Comparison of ENCODE assay signal across 1 cellular context in the genomic region with DNA sequence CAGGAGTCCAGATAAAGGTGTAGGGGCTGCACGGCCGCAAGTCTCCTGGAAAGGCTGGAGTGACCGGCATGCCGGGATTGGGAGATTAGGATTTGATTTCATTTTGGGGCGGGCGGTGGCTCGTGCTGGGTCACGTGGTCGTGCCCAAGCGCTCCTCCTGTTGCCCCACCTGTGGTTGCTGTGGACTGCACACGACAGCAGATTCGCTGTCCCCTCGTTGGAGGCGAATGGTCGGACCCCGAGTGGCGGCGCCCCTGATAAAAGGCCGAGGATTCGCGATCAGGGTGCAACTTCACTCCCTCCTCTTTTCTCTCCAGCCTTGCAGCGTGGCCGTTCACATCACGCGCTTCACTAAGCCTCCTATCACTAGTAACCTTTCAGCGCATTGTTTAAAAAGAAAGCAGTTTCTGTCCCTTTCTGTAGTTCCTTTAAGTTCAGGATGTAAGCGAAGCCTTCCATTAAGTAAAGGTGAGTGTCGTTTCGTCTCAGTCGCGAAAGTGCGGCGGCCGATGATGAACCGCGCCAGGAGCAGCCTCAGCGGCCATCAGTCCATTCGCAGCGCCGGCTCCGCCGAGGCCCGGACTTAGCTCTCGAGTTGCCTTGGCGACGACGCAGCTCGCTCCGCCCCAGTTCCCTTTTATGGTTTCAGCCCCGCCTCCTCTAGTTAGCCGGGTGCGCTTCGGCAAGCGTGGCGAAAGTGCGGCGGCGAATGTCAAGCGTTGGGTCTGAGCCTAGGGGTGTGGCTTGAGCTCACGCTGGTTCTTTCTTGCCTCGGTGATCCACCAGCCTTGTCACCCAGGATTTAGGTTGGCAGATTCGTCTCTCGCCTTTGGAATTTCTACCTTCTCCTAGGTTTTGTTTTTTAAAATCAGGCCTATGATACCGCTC.
A peak's percentile ranks its signal among the peaks of the same experiment; 100 is the strongest.
TF ChIP-seq lines count a peak whose summit lies in the region.

No MANE protein-coding gene starts in this region.

TF ChIP-seq in GM12878, 131 proteins besides CTCF, POLR2A, EP300 and RAD21 (continued from another document and continues in another):
- TF ChIP-seq, protein P1, sequence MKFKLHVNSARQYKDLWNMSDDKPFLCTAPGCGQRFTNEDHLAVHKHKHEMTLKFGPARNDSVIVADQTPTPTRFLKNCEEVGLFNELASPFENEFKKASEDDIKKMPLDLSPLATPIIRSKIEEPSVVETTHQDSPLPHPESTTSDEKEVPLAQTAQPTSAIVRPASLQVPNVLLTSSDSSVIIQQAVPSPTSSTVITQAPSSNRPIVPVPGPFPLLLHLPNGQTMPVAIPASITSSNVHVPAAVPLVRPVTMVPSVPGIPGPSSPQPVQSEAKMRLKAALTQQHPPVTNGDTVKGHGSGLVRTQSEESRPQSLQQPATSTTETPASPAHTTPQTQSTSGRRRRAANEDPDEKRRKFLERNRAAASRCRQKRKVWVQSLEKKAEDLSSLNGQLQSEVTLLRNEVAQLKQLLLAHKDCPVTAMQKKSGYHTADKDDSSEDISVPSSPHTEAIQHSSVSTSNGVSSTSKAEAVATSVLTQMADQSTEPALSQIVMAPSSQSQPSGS (IDR thresholded peaks at IDR 0.05; ENCODE audit: low read length): no peak
- no peak for TF ChIP-seq WRNIP1 (IDR thresholded peaks at IDR 0.05; ENCODE audit: borderline replicate concordance, low read depth, low read length)
- TF ChIP-seq SREBF2 (IDR thresholded peaks at IDR 0.05; ENCODE audit: low read length): no peak
- no peak for TF ChIP-seq ATF7 (IDR thresholded peaks at IDR 0.05; ENCODE audit: low read depth)
- TF ChIP-seq, protein P2, sequence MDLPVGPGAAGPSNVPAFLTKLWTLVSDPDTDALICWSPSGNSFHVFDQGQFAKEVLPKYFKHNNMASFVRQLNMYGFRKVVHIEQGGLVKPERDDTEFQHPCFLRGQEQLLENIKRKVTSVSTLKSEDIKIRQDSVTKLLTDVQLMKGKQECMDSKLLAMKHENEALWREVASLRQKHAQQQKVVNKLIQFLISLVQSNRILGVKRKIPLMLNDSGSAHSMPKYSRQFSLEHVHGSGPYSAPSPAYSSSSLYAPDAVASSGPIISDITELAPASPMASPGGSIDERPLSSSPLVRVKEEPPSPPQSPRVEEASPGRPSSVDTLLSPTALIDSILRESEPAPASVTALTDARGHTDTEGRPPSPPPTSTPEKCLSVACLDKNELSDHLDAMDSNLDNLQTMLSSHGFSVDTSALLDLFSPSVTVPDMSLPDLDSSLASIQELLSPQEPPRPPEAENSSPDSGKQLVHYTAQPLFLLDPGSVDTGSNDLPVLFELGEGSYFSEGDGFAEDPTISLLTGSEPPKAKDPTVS (IDR thresholded peaks at IDR 0.05; ENCODE audit: low read depth, low read length): no peak
- no peak for TF ChIP-seq ZNF217 (IDR thresholded peaks at IDR 0.05)
- TF ChIP-seq, protein P3, sequence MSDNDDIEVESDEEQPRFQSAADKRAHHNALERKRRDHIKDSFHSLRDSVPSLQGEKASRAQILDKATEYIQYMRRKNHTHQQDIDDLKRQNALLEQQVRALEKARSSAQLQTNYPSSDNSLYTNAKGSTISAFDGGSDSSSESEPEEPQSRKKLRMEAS (IDR thresholded peaks at IDR 0.05; ENCODE audit: low read depth, low read length): peak; percentile 47; the same call in 1 of the 2 replicates
- no peak for TF ChIP-seq MEF2A (IDR thresholded peaks at IDR 0.05; ENCODE audit: insufficient read depth, low read depth, low read length)
- peak; percentile 15; the same call in 1 of the 2 replicates for TF ChIP-seq GABPA (IDR thresholded peaks at IDR 0.05; ENCODE audit: low read depth)
- TF ChIP-seq ETV6 (conservative IDR thresholded peaks at IDR 0.05 in 1 of 2, IDR thresholded peaks at IDR 0.05 in 1 of 2; ENCODE audit: borderline replicate concordance in 1 of 2, low read depth in 1 of 2): no peak
- TF ChIP-seq RELB (IDR thresholded peaks at IDR 0.05; ENCODE audit: low read depth): peak; percentile 66; the same call in 1 of the 2 replicates
- no peak for TF ChIP-seq CHD1 (IDR thresholded peaks at IDR 0.05; ENCODE audit: low read depth, low read length)
- no peak for TF ChIP-seq E4F1 (IDR thresholded peaks at IDR 0.05; ENCODE audit: borderline replicate concordance, partially characterized antibody)
- TF ChIP-seq FOXM1 (IDR thresholded peaks at IDR 0.05; ENCODE audit: low read depth, low read length): no peak
- no peak for TF ChIP-seq DPF2 (IDR thresholded peaks at IDR 0.05)
- TF ChIP-seq, protein P4, sequence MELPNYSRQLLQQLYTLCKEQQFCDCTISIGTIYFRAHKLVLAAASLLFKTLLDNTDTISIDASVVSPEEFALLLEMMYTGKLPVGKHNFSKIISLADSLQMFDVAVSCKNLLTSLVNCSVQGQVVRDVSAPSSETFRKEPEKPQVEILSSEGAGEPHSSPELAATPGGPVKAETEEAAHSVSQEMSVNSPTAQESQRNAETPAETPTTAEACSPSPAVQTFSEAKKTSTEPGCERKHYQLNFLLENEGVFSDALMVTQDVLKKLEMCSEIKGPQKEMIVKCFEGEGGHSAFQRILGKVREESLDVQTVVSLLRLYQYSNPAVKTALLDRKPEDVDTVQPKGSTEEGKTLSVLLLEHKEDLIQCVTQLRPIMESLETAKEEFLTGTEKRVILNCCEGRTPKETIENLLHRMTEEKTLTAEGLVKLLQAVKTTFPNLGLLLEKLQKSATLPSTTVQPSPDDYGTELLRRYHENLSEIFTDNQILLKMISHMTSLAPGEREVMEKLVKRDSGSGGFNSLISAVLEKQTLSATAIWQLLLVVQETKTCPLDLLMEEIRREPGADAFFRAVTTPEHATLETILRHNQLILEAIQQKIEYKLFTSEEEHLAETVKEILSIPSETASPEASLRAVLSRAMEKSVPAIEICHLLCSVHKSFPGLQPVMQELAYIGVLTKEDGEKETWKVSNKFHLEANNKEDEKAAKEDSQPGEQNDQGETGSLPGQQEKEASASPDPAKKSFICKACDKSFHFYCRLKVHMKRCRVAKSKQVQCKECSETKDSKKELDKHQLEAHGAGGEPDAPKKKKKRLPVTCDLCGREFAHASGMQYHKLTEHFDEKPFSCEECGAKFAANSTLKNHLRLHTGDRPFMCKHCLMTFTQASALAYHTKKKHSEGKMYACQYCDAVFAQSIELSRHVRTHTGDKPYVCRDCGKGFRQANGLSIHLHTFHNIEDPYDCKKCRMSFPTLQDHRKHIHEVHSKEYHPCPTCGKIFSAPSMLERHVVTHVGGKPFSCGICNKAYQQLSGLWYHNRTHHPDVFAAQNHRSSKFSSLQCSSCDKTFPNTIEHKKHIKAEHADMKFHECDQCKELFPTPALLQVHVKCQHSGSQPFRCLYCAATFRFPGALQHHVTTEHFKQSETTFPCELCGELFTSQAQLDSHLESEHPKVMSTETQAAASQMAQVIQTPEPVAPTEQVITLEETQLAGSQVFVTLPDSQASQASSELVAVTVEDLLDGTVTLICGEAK (IDR thresholded peaks at IDR 0.05; ENCODE audit: borderline replicate concordance): peak; percentile 54; the same call in 1 of the 2 replicates
- TF ChIP-seq RBBP5 (conservative IDR thresholded peaks at IDR 0.05): 0 out of 2 replicates have a peak, but pooled peaks have one; percentile 37
- no peak for TF ChIP-seq SUZ12 (IDR thresholded peaks at IDR 0.05; ENCODE audit: unreplicated experiment)
- TF ChIP-seq CHD4 (IDR thresholded peaks at IDR 0.05): no peak
- 0 out of 2 replicates have a peak, but pooled peaks have one; percentile 42 for TF ChIP-seq TCF3 (IDR thresholded peaks at IDR 0.05; ENCODE audit: borderline replicate concordance, insufficient read depth, low read depth, low read length)
- TF ChIP-seq TCF7 (IDR thresholded peaks at IDR 0.05; ENCODE audit: borderline replicate concordance): no peak
- no peak for TF ChIP-seq MYB (IDR thresholded peaks at IDR 0.05; ENCODE audit: borderline replicate concordance, low read depth, low read length)
- TF ChIP-seq ZNF274 (IDR thresholded peaks at IDR 0.05; ENCODE audit: insufficient read depth, insufficient read length): no peak
- no peak for TF ChIP-seq SMAD5 (IDR thresholded peaks at IDR 0.05; ENCODE audit: low read depth)
- no peak for TF ChIP-seq SUPT20H (IDR thresholded peaks at IDR 0.05; ENCODE audit: borderline replicate concordance, control insufficient read depth, low read depth, low read length)
- TF ChIP-seq ZNF24 (IDR thresholded peaks at IDR 0.05): no peak
- peak; percentile 51 to 66; a peak in 3 of 4 replicates for TF ChIP-seq BHLHE40 (IDR thresholded peaks at IDR 0.05; ENCODE audit: borderline replicate concordance in 1 of 2, low read depth in 2 of 2, low read length in 1 of 2)
- TF ChIP-seq FOXK2 (IDR thresholded peaks at IDR 0.05): no peak
- no peak for TF ChIP-seq PBX3 (IDR thresholded peaks at IDR 0.05; ENCODE audit: insufficient replicate concordance, low read depth, low read length)
- no peak for TF ChIP-seq SMARCA5 (IDR thresholded peaks at IDR 0.05)
- TF ChIP-seq HDAC2 (IDR thresholded peaks at IDR 0.05): no peak
- TF ChIP-seq, protein P5, sequence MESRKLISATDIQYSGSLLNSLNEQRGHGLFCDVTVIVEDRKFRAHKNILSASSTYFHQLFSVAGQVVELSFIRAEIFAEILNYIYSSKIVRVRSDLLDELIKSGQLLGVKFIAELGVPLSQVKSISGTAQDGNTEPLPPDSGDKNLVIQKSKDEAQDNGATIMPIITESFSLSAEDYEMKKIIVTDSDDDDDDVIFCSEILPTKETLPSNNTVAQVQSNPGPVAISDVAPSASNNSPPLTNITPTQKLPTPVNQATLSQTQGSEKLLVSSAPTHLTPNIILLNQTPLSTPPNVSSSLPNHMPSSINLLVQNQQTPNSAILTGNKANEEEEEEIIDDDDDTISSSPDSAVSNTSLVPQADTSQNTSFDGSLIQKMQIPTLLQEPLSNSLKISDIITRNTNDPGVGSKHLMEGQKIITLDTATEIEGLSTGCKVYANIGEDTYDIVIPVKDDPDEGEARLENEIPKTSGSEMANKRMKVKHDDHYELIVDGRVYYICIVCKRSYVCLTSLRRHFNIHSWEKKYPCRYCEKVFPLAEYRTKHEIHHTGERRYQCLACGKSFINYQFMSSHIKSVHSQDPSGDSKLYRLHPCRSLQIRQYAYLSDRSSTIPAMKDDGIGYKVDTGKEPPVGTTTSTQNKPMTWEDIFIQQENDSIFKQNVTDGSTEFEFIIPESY (IDR thresholded peaks at IDR 0.05): peak; percentile 76; the same call in 1 of the 2 replicates
- no peak for TF ChIP-seq CHD2 (IDR thresholded peaks at IDR 0.05; ENCODE audit: borderline replicate concordance, low read depth, low read length)
- TF ChIP-seq, protein P6, sequence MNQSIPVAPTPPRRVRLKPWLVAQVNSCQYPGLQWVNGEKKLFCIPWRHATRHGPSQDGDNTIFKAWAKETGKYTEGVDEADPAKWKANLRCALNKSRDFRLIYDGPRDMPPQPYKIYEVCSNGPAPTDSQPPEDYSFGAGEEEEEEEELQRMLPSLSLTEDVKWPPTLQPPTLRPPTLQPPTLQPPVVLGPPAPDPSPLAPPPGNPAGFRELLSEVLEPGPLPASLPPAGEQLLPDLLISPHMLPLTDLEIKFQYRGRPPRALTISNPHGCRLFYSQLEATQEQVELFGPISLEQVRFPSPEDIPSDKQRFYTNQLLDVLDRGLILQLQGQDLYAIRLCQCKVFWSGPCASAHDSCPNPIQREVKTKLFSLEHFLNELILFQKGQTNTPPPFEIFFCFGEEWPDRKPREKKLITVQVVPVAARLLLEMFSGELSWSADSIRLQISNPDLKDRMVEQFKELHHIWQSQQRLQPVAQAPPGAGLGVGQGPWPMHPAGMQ (IDR thresholded peaks at IDR 0.05; ENCODE audit: borderline replicate concordance): no peak
- no peak for TF ChIP-seq CBX3 (IDR thresholded peaks at IDR 0.05; ENCODE audit: borderline replicate concordance, low read depth)
- peak; percentile 88 for TF ChIP-seq MXI1 (IDR thresholded peaks at IDR 0.05; ENCODE audit: low read depth, low read length)
- TF ChIP-seq NR2F1 (conservative IDR thresholded peaks at IDR 0.05): no peak
- no peak for TF ChIP-seq CEBPB (IDR thresholded peaks at IDR 0.05; ENCODE audit: borderline replicate concordance in 1 of 2, low read depth in 2 of 2, low read length in 2 of 2)
- no peak for TF ChIP-seq MTA3 (IDR thresholded peaks at IDR 0.05; ENCODE audit: borderline replicate concordance, low read length)
- peak; percentile 5; the same call in 1 of the 2 replicates for TF ChIP-seq NR2C1 (IDR thresholded peaks at IDR 0.05)
- no peak for TF ChIP-seq MYC (IDR thresholded peaks at IDR 0.05; ENCODE audit: insufficient read depth, insufficient read length, insufficient replicate concordance, low read length, severe bottlenecking)
